Comparison of ENCODE assay signal across 18 cellular contexts in genomic region chr19:33431986-33432385, GRCh38.
"Had no signal": no experiment of that assay in that cellular context is flagged by ENCODE, and none has a peak within 500 bp of the region (broad histone marks: within the 10 kb centered on the region; RNA-seq: fewer than 3 reads in every experiment).

No MANE protein-coding gene starts in this region.

- H3K27ac ChIP-seq: brain microvascular endothelial cell, foreskin keratinocyte, parathyroid adenoma, tibial nerve, uterus had no signal

- H3K27ac Mint-ChIP-seq: activated CD8-positive, alpha-beta T cell treated with anti-CD3 and anti-CD28 coated beads for 36 hours; activated naive CD4-positive, alpha-beta T cell treated with anti-CD3 and anti-CD28 coated beads, Interleukin-2, amount 50 U/mL, for 24 hours; dendritic cell treated with granulocyte-macrophage colony-stimulating factor and Interleukin-4, amounts not matched to agents 40 ng/mL and 50 ng/mL, for 4 days; stimulated activated naive B cell treated with anti-CD40 and anti-IgM and Interleukin-4, amounts not matched to agents 10 μg/mL and 1 μg/mL and 100 μg/mL, for 72 hours; WTC11 had no signal

- DNase-seq: activated CD4-positive, alpha-beta T cell treated with anti-CD3 and anti-CD28 coated beads for 4 hours; activated CD8-positive, alpha-beta T cell treated with anti-CD3 and anti-CD28 coated beads for 36 hours; activated T-cell treated with anti-CD3 and anti-CD28 coated beads, Interleukin-2, amount 50 U/mL, for 4 hours; amniotic stem cell; brain microvascular endothelial cell; effector memory CD4-positive, alpha-beta T cell; foreskin keratinocyte; stimulated activated CD4-positive, alpha-beta T cell treated with anti-CD3 and anti-CD28 coated beads, Interleukin-15, amount 100 ng/mL, for 24 hours; stimulated activated CD4-positive, alpha-beta T cell treated with anti-CD3 and anti-CD28 coated beads, Interleukin-4, amount 100 ng/mL, for 1 hour; stimulated activated naive B cell treated with anti-CD40 and anti-IgM and Interleukin-4, amounts not matched to agents 10 μg/mL and 1 μg/mL and 100 μg/mL, for 72 hours had no signal

- H2AFZ ChIP-seq: parathyroid adenoma had no signal

- H3K36me3 Mint-ChIP-seq: activated naive CD4-positive, alpha-beta T cell treated with anti-CD3 and anti-CD28 coated beads, Interleukin-2, amount 50 U/mL, for 24 hours; WTC11 had no signal

- H3K36me3 ChIP-seq: brain microvascular endothelial cell, uterus had no signal

- ATAC-seq: activated CD8-positive, alpha-beta T cell treated with anti-CD3 and anti-CD28 coated beads for 36 hours; activated T-cell treated with anti-CD3 and anti-CD28 coated beads, Interleukin-2, amount 50 U/mL, for 4 hours; foreskin keratinocyte; stimulated activated naive B cell treated with anti-CD40 and anti-IgM and Interleukin-4, amounts not matched to agents 10 μg/mL and 1 μg/mL and 100 μg/mL, for 72 hours; WTC11 had no signal

- H3K4me3 Mint-ChIP-seq: activated CD8-positive, alpha-beta T cell treated with anti-CD3 and anti-CD28 coated beads for 36 hours; activated naive CD4-positive, alpha-beta T cell treated with anti-CD3 and anti-CD28 coated beads, Interleukin-2, amount 50 U/mL, for 24 hours; activated T-cell treated with anti-CD3 and anti-CD28 coated beads, Interleukin-2, amount 50 U/mL, for 4 hours; central memory CD8-positive, alpha-beta T cell; dendritic cell treated with granulocyte-macrophage colony-stimulating factor and Interleukin-4, amounts not matched to agents 40 ng/mL and 50 ng/mL, for 4 days; neural crest cell; stimulated activated naive B cell treated with anti-CD40 and anti-IgM and Interleukin-4, amounts not matched to agents 10 μg/mL and 1 μg/mL and 100 μg/mL, for 72 hours; WTC11 had no signal

- H3K79me2 ChIP-seq: parathyroid adenoma had no signal

- H3K9ac ChIP-seq: parathyroid adenoma had no signal

- H3K4me1 ChIP-seq: foreskin keratinocyte, parathyroid adenoma, tibial nerve, uterus had no signal

- H3K27me3 ChIP-seq: brain microvascular endothelial cell, tibial nerve, uterus had no signal

- H3K9me3 ChIP-seq: tibial nerve, uterus had no signal

- H3K27me3 Mint-ChIP-seq: activated CD8-positive, alpha-beta T cell treated with anti-CD3 and anti-CD28 coated beads for 36 hours; activated naive CD4-positive, alpha-beta T cell treated with anti-CD3 and anti-CD28 coated beads, Interleukin-2, amount 50 U/mL, for 24 hours; central memory CD8-positive, alpha-beta T cell had no signal

- H3K4me1 Mint-ChIP-seq: WTC11 had no signal

- H3K4me3 ChIP-seq: tibial nerve, uterus had no signal

- H3K9me3 Mint-ChIP-seq: activated CD8-positive, alpha-beta T cell treated with anti-CD3 and anti-CD28 coated beads for 36 hours; activated naive CD4-positive, alpha-beta T cell treated with anti-CD3 and anti-CD28 coated beads, Interleukin-2, amount 50 U/mL, for 24 hours; activated T-cell treated with anti-CD3 and anti-CD28 coated beads, Interleukin-2, amount 50 U/mL, for 4 hours; central memory CD8-positive, alpha-beta T cell; dendritic cell treated with granulocyte-macrophage colony-stimulating factor and Interleukin-4, amounts not matched to agents 40 ng/mL and 50 ng/mL, for 4 days; neural crest cell; stimulated activated naive B cell treated with anti-CD40 and anti-IgM and Interleukin-4, amounts not matched to agents 10 μg/mL and 1 μg/mL and 100 μg/mL, for 72 hours; WTC11 had no signal
